In genomic region chr17:76685846-76686245, GRCh38 we compare ENCODE assay signal across 1 cellular context.
TF ChIP-seq lines count a peak whose summit lies in the region.

No MANE protein-coding gene starts in this region.

TF ChIP-seq in HepG2, 621 proteins besides CTCF, POLR2A, EP300 and RAD21:
- TF ChIP-seq HMG20B (CRISPR knock-in tag; conservative IDR thresholded peaks at IDR 0.05) (no peak), POGZ (CRISPR knock-in tag; IDR thresholded peaks at IDR 0.05) (no peak), THYN1 (CRISPR knock-in tag; IDR thresholded peaks at IDR 0.05; ENCODE audit: borderline replicate concordance, low read depth) (no peak), ZNF672 (CRISPR knock-in tag; IDR thresholded peaks at IDR 0.05) (no peak), TAF1 (CRISPR knock-in tag; IDR thresholded peaks at IDR 0.05) (no peak), ZSCAN21 (CRISPR knock-in tag; IDR thresholded peaks at IDR 0.05; ENCODE audit: borderline replicate concordance) (no peak), ZNF546 (CRISPR knock-in tag; conservative IDR thresholded peaks at IDR 0.05) (no peak), ZNF891 (CRISPR knock-in tag; IDR thresholded peaks at IDR 0.05) (no peak), PAWR (CRISPR knock-in tag; IDR thresholded peaks at IDR 0.05; ENCODE audit: borderline replicate concordance) (no peak), FOXP4 (CRISPR knock-in tag; IDR thresholded peaks at IDR 0.05) (no peak)
- TF ChIP-seq, protein P1, sequence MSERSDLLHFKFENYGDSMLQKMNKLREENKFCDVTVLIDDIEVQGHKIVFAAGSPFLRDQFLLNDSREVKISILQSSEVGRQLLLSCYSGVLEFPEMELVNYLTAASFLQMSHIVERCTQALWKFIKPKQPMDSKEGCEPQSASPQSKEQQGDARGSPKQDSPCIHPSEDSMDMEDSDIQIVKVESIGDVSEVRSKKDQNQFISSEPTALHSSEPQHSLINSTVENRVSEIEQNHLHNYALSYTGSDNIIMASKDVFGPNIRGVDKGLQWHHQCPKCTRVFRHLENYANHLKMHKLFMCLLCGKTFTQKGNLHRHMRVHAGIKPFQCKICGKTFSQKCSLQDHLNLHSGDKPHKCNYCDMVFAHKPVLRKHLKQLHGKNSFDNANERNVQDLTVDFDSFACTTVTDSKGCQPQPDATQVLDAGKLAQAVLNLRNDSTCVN (CRISPR knock-in tag; IDR thresholded peaks at IDR 0.05; ENCODE audit: borderline replicate concordance), result no peak
- TF ChIP-seq, protein P2, sequence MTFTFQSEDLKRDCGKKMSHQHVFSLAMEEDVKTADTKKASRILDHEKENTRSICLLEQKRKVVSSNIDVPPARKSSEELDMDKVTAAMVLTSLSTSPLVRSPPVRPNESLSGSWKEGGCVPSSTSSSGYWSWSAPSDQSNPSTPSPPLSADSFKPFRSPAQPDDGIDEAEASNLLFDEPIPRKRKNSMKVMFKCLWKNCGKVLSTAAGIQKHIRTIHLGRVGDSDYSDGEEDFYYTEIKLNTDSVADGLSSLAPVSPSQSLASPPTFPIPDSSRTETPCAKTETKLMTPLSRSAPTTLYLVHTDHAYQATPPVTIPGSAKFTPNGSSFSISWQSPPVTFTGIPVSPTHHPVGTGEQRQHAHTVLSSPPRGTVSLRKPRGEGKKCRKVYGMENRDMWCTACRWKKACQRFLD (CRISPR knock-in tag; IDR thresholded peaks at IDR 0.05; ENCODE audit: borderline replicate concordance), result no peak
